ENCODE assay signal across 12 cellular contexts in the genomic region with DNA sequence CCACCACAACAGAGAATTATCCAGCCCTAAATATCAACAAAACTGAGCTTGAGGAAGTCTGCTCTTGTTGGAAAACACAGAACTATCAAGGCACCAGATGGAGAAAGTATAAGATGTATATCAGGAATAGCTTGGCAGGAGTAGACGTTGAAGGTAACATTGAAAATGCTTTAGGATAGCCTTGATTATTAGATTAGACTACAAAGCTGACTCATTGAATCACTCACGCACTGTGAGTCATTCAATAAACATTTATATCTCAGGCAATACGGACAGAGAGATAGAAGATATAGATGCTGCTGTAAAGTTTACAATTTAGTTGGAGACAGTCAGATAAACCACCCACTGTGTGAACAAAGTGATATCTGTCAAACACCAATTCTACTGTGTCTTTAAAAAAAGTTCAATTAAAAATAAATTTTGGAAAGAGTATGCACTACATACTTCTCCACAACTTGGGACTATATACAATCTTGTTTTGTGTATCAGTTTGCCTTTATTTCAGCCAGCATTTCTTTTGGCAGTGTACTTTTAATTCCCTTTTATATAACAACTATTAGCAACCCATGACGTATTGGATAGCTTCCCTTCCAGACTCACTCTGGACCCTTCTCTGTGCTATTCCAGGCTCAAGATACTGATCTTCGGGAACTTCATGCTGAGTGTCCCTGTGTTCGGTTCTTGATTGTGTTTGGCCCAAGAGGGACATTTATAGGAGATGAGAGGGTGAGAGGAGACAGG.
DNase-seq lines count a peak whose midpoint lies in the region; ATAC-seq and TF ChIP-seq lines count a peak whose summit lies in the region.
"Had no signal": no experiment of that assay in that cellular context is flagged by ENCODE, and none has a peak within 500 bp of the region (broad histone marks: within the 10 kb centered on the region; RNA-seq: fewer than 3 reads in every experiment).

No MANE protein-coding gene starts in this region.

- ATAC-seq in left colon (peak; percentile 30), GM21381 (IDR thresholded peaks at IDR 0.05; ENCODE audit: unreplicated experiment) (no peak), upper lobe of right lung (no peak)

- no peaks in the 10 kb centered on the region for H3K27me3 ChIP-seq in mammary epithelial cell (ENCODE audit: insufficient read depth, low read length)
- H3K27me3 ChIP-seq in colonic mucosa: no peaks in the 10 kb centered on the region
- no peaks in the 10 kb centered on the region for H3K27me3 ChIP-seq in upper lobe of right lung

- H2AFZ ChIP-seq in mammary epithelial cell (ENCODE audit: low read depth, low read length): peak overlapping the region; percentile 2

- CTCF ChIA-PET in mammary epithelial cell (lab: Charles Lee; ENCODE audit: low non-redundant PET): no interaction called here

- no peak overlapping the region for H3K27ac ChIP-seq in mammary epithelial cell (ENCODE audit: insufficient read depth, low read depth, low read length)
- no peak overlapping the region for H3K27ac ChIP-seq in colonic mucosa
- H3K27ac ChIP-seq in upper lobe of right lung: no peak overlapping the region
- H3K27ac ChIP-seq: uterus had no signal

- in situ Hi-C loops in mammary epithelial cell (cut with MboI; ENCODE audit: low sequenced_read_pairs in 2 of 2): no loop called here

- no peak overlapping the region for H3K4me2 ChIP-seq in mammary epithelial cell (ENCODE audit: insufficient read depth, low read depth, low read length)

- dilution Hi-C loops in mammary epithelial cell (cut with HindIII; ENCODE audit: low sequenced_read_pairs): no loop called here

- no TSS peak for BruUV-seq in mammary epithelial cell (replicated peaks; lab: Mats Ljungman, UMichigan)

- H3K4me3 ChIP-seq in mammary epithelial cell (replicated peaks in 1 of 3; ENCODE audit: insufficient read depth in 1 of 3, low read depth in 2 of 3, low read length in 3 of 3) (no peak overlapping the region), colonic mucosa (no peak overlapping the region), upper lobe of right lung (no peak overlapping the region)
- H3K4me3 ChIP-seq: uterus had no signal

- intact Hi-C loops in mammary epithelial cell (cut with micrococcal nuclease) (no loop called here), left colon (cut with DNase I, micrococcal nuclease) (no loop called here), colonic mucosa (cut with DNase I) (no loop called here), upper lobe of right lung (cut with DNase I) (no loop called here)

- peak; percentile 35 for DNase-seq in COLO829 (ENCODE audit: low spot score)
- peak; percentile 66 for DNase-seq in LoVo (ENCODE audit: low spot score)
- DNase-seq in mammary epithelial cell: peak; percentile 71
- DNase-seq in left colon: no peak
- DNase-seq in colonic mucosa: no peak
- DNase-seq in upper lobe of right lung: no peak
- no peak for DNase-seq in NCI-H1092 treated with DMSO at 0.1 percent for 48 hours (lab: John Stamatoyannopoulos, UW)
- DNase-seq: activated naive CD4-positive, alpha-beta T cell treated with anti-CD3 and anti-CD28 coated beads, Interleukin-2, amount 10 ng/mL, durations not matched to agents 7 days and 5 days; NCI-H1092; NK-92 treated with Interleukin-12 subunit alpha and Interleukin-12 subunit beta, amount 100 ng/mL, for 24 hours; uterus had no signal

- no peaks in the 10 kb centered on the region for H3K79me2 ChIP-seq in mammary epithelial cell (ENCODE audit: insufficient read depth, low read length)

- no peaks in the 10 kb centered on the region for H3K36me3 ChIP-seq in mammary epithelial cell (ENCODE audit: insufficient read depth, low read length)
- H3K36me3 ChIP-seq in colonic mucosa: no peaks in the 10 kb centered on the region
- no peaks in the 10 kb centered on the region for H3K36me3 ChIP-seq in upper lobe of right lung
- H3K36me3 ChIP-seq: uterus had no signal

- no peaks in the 10 kb centered on the region for H4K20me1 ChIP-seq in mammary epithelial cell (ENCODE audit: insufficient read depth, low read length)

- H3K9me3 ChIP-seq in mammary epithelial cell (replicated peaks; ENCODE audit: insufficient read depth, low read length): no peaks in the 10 kb centered on the region
- no peaks in the 10 kb centered on the region for H3K9me3 ChIP-seq in colonic mucosa
- H3K9me3 ChIP-seq in upper lobe of right lung: no peaks in the 10 kb centered on the region
- H3K9me3 ChIP-seq: uterus had no signal

- WGBS in mammary epithelial cell (ENCODE audit: low coverage, missing lambda C conversion rate): 45% methylated on average over 6 of the region's 6 CpGs

- H3K9ac ChIP-seq in mammary epithelial cell (ENCODE audit: insufficient read depth, low read length): no peak overlapping the region
- no peak overlapping the region for H3K9ac ChIP-seq in colonic mucosa (ENCODE audit: low read depth in 2 of 2, low read length in 2 of 2)

- TF ChIP-seq CTCF in mammary epithelial cell (conservative IDR thresholded peaks at IDR 0.05 in 1 of 2, IDR thresholded peaks at IDR 0.05 in 1 of 2; ENCODE audit: extremely low read depth in 1 of 2, insufficient read depth in 1 of 2, low read depth in 1 of 2, low read length in 2 of 2): no peak
- TF ChIP-seq CTCF in colonic mucosa (IDR thresholded peaks at IDR 0.05): no peak
- no peak for TF ChIP-seq CTCF in upper lobe of right lung (IDR thresholded peaks at IDR 0.05)

- peaks cover 13% of the 10 kb centered on the region for H3K4me1 ChIP-seq in mammary epithelial cell (ENCODE audit: insufficient read depth, low read length)
- H3K4me1 ChIP-seq in colonic mucosa: no peaks in the 10 kb centered on the region
- no peaks in the 10 kb centered on the region for H3K4me1 ChIP-seq in upper lobe of right lung
- H3K4me1 ChIP-seq: uterus had no signal

Comparison
In these comparisons a context has a peak if more than half of its experiments do, and no peak if none do; other contexts are left out.
1. DNase-seq: peak in COLO829 (single experiment), LoVo (single experiment) and mammary epithelial cell (single experiment); none in left colon (0 of 2), colonic mucosa (single experiment), upper lobe of right lung (single experiment) and NCI-H1092 treated with DMSO at 0.1 percent for 48 hours (single experiment).